In the genomic region with DNA sequence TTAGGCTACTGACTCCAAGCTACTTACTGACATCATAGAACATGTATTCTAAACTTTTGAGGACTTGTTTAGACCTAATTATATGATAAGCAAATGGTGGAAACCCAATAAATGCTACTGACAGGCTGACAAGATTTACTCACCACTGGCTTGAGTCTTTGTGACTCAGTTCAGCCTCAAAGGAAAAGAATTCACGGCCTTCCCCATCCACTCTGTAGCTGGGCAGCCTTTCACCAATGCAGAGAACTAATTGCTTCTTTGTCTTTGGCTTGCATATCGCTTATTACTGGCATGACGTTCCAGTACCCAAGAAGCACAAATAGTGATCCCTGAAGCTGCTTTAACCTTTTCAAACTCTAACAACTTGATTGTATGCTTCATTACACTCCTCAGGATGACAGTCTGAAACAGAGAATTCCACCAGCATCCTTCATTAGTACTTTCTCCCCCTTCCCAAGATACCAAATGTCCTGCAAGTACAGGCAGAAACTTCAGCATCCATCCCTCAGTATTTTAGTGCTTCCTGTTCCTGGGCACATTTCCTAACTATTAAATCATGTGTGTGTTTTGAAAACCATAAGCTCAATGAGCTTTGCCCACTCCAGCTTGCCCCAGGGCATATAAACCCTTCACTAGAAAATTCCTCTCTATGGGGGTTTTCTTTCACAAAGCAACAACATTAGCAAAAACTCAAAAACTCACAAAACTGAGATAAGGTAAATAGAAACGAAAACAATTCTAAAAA, we compare ENCODE assay signal across 25 cellular contexts.
DNase-seq lines count a peak whose midpoint lies in the region; ATAC-seq, FAIRE-seq and TF ChIP-seq lines count a peak whose summit lies in the region.
"Had no signal": no experiment of that assay in that cellular context is flagged by ENCODE, and none has a peak within 500 bp of the region (broad histone marks: within the 10 kb centered on the region; RNA-seq: fewer than 3 reads in every experiment).

No MANE protein-coding gene starts in this region.

- H3K79me2 ChIP-seq in keratinocyte (ENCODE audit: control insufficient read depth, insufficient read depth, low read length), result no peaks in the 10 kb centered on the region

- peak overlapping the region; percentile 3 to 49; a peak in 2 of 4 replicates for H4K8ac ChIP-seq in IMR-90 (ENCODE audit: low read depth in 2 of 2, low read length in 2 of 2)

- H4K91ac ChIP-seq in IMR-90 (ENCODE audit: insufficient read depth, low read depth, low read length), result 0 out of 2 replicates have a peak overlapping the region, but pooled peaks have one; percentile 7

- no peak overlapping the region for H2AK9ac ChIP-seq in IMR-90 (replicated peaks; ENCODE audit: low read depth, low read length, poor library complexity)

- H2BK20ac ChIP-seq in IMR-90 (ENCODE audit: low read depth, low read length), result peak overlapping the region; percentile 59; the same call in 1 of the 2 replicates

- H3K9me3 ChIP-seq in IMR-90 (ENCODE audit: control insufficient read depth, insufficient read depth, low read length) (no peaks in the 10 kb centered on the region), keratinocyte (ENCODE audit: control insufficient read depth, low read depth, low read length) (no peaks in the 10 kb centered on the region), WERI-Rb-1 (ENCODE audit: severe bottlenecking) (peaks cover 10% of the 10 kb centered on the region)
- H3K9me3 ChIP-seq: pancreas, thoracic aorta had no signal

- no peak for TF ChIP-seq POLR2A in IMR-90 (IDR thresholded peaks at IDR 0.05; ENCODE audit: low read depth, low read length)

- 0 out of 3 replicates have a peak overlapping the region, but pooled peaks have one; percentile 19 for H2BK15ac ChIP-seq in IMR-90 (ENCODE audit: low read depth, low read length)

- H3K27me3 ChIP-seq in IMR-90 (ENCODE audit: control insufficient read depth, insufficient read depth, low read length), result no peaks in the 10 kb centered on the region
- H3K27me3 ChIP-seq in keratinocyte (ENCODE audit: control insufficient read depth, extremely low read depth, insufficient read depth, low read length), result no peaks in the 10 kb centered on the region
- no peaks in the 10 kb centered on the region for H3K27me3 ChIP-seq in WERI-Rb-1 (ENCODE audit: insufficient read depth, low read depth, severe bottlenecking)
- H3K27me3 ChIP-seq: pancreas had no signal

- no peak overlapping the region for H3K56ac ChIP-seq in IMR-90 (ENCODE audit: extremely low read depth, insufficient read depth, low read length)

- peak; percentile 73 for ATAC-seq in IMR-90 (ENCODE audit: low read depth)
- ATAC-seq in activated CD4-positive, CD25-positive, alpha-beta regulatory T cell treated with anti-CD3 and anti-CD28 coated beads, Interleukin-2, amount 50 U/mL, for 24 hours, result no peak
- no peak for ATAC-seq in omental fat pad (ENCODE audit: low FRiP score)
- no peak for ATAC-seq in HG02885 (IDR thresholded peaks at IDR 0.05; ENCODE audit: poor library complexity, unreplicated experiment)
- ATAC-seq: activated T-cell treated with anti-CD3 and anti-CD28 coated beads, Interleukin-2, amount 50 U/mL, for 72 hours; naive thymus-derived CD4-positive, alpha-beta T cell; Panc1; pancreas; stimulated activated effector memory CD8-positive, alpha-beta T cell treated with anti-CD3 and anti-CD28 coated beads, Interleukin-12 subunit alpha, Interleukin-12 subunit beta, amount 100 ng/mL, for 72 hours had no signal

- no peaks in the 10 kb centered on the region for H4K20me1 ChIP-seq in IMR-90 (ENCODE audit: insufficient read depth, low read length)
- no peaks in the 10 kb centered on the region for H4K20me1 ChIP-seq in keratinocyte (ENCODE audit: control insufficient read depth, extremely low read depth, insufficient read depth, low read length)

- WGBS in IMR-90 (ENCODE audit: extremely low coverage in 2 of 2, insufficient read length in 1 of 2), 2 experiments, result 79% methylated on average over 3 of the region's 4 CpGs; no CpG with 5 or more reads in 1 of the 2 experiments

- H3K9me1 ChIP-seq in IMR-90 (ENCODE audit: insufficient read depth, low read length) (no peaks in the 10 kb centered on the region; the same call in 1 of the 2 replicates), keratinocyte (ENCODE audit: control insufficient read depth, extremely low read depth, insufficient read depth, low read length) (no peaks in the 10 kb centered on the region)

- intact Hi-C loops in IMR-90 (cut with micrococcal nuclease), result no loop called here

- dilution Hi-C loops in IMR-90 (cut with HindIII; ENCODE audit: low sequenced_read_pairs, unreplicated experiment), result no loop called here
- dilution Hi-C loops in keratinocyte (cut with MboI; ENCODE audit: extremely low pct_ligation_motif_present, low sequenced_read_pairs), result no loop called here

- 0 out of 2 replicates have a peak overlapping the region, but pooled peaks have one; percentile 15 for H2AK5ac ChIP-seq in IMR-90 (ENCODE audit: low read depth, low read length)

- in situ Hi-C loops in IMR-90 (cut with MboI; ENCODE audit: low sequenced_read_pairs), result no loop called here
- in situ Hi-C loops in astrocyte of the spinal cord (cut with HindIII; ENCODE audit: low sequenced_read_pairs), result no loop called here

- peaks cover 6% of the 10 kb centered on the region; the same call in 1 of the 2 replicates for H3K4me1 ChIP-seq in IMR-90 (ENCODE audit: control insufficient read depth, insufficient read depth, low read length)
- H3K4me1 ChIP-seq in keratinocyte (ENCODE audit: control insufficient read depth, extremely low read depth, insufficient read depth, low read length), result no peaks in the 10 kb centered on the region
- H3K4me1 ChIP-seq: pancreas had no signal

- H3K14ac ChIP-seq in IMR-90 (replicated peaks; ENCODE audit: low read depth, low read length), result no peak overlapping the region

- no peak overlapping the region for H3K4me3 ChIP-seq in IMR-90 (ENCODE audit: insufficient read depth, low read depth, low read length)
- H3K4me3 ChIP-seq in astrocyte of the spinal cord (ENCODE audit: low read depth, low read length), result no peak overlapping the region
- no peak overlapping the region for H3K4me3 ChIP-seq in keratinocyte (ENCODE audit: control insufficient read depth in 2 of 3, extremely low read depth in 1 of 3, insufficient read depth in 2 of 3, low read depth in 1 of 3, low read length in 3 of 3)
- no peak overlapping the region for H3K4me3 ChIP-seq in WERI-Rb-1 (ENCODE audit: low read depth, low read length)
- H3K4me3 ChIP-seq: coronary artery, pancreas, thoracic aorta had no signal

- TF ChIP-seq CTCF in IMR-90 (conservative IDR thresholded peaks at IDR 0.05; ENCODE audit: low read depth, low read length), result no peak
- TF ChIP-seq CTCF in astrocyte of the spinal cord (IDR thresholded peaks at IDR 0.05; ENCODE audit: low read depth, low read length), result no peak
- TF ChIP-seq CTCF in keratinocyte (optimal IDR thresholded peaks at IDR 0.05 in 1 of 3, IDR thresholded peaks at IDR 0.05 in 1 of 3, conservative IDR thresholded peaks at IDR 0.05 in 1 of 3; ENCODE audit: extremely low read depth in 1 of 3, insufficient read depth in 2 of 3, low read length in 3 of 3), result no peak
- TF ChIP-seq CTCF in omental fat pad (IDR thresholded peaks at IDR 0.05), result no peak
- TF ChIP-seq CTCF in WERI-Rb-1 (IDR thresholded peaks at IDR 0.05; ENCODE audit: low read depth, low read length), result no peak

- H3K9ac ChIP-seq in IMR-90 (ENCODE audit: low read depth, low read length), result no peak overlapping the region
- no peak overlapping the region for H3K9ac ChIP-seq in keratinocyte (ENCODE audit: control insufficient read depth, extremely low read depth, insufficient read depth, low read length)

- peak; percentile 20 for DNase-seq in AG08396 (ENCODE audit: low spot score)
- DNase-seq in IMR-90, result peak; percentile 68
- DNase-seq in astrocyte of the spinal cord (ENCODE audit: low read depth, low spot score), result peak; percentile 17
- no peak for DNase-seq in keratinocyte (ENCODE audit: low read depth, low spot score)
- DNase-seq in omental fat pad (ENCODE audit: low spot score), result no peak
- no peak for DNase-seq in WERI-Rb-1
- DNase-seq: activated CD4-positive, CD25-positive, alpha-beta regulatory T cell treated with anti-CD3 and anti-CD28 coated beads, Interleukin-2, amount 50 U/mL, for 72 hours; activated T-cell treated with anti-CD3 and anti-CD28 coated beads, Interleukin-2, amount 50 U/mL, for 72 hours; CD4-positive, CD25-positive, alpha-beta regulatory T cell; GF-D8; KG1; mesendoderm; naive thymus-derived CD4-positive, alpha-beta T cell; NCI-H187; NCI-H2227 treated with DMSO at 0.1 percent for 48 hours; pancreas; T1000 had no signal

- H2BK5ac ChIP-seq in IMR-90 (ENCODE audit: low read depth, low read length, poor library complexity, severe bottlenecking), result peak overlapping the region; percentile 53

- CTCF ChIA-PET in IMR-90 (lab: Yijun Ruan, JAX), result no interaction called here

- POLR2A ChIA-PET in IMR-90 (lab: Charles Lee; ENCODE audit: unreplicated experiment), result interaction anchor here (0.6 kb wide), 1 partner anchor 1015 kb away, joined by 3 read pairs; no protein-coding TSS in a partner anchor

- H3K27ac ChIP-seq in IMR-90 (ENCODE audit: insufficient read depth, low read length) (no peak overlapping the region), keratinocyte (ENCODE audit: control insufficient read depth, insufficient read depth, low read length) (no peak overlapping the region), WERI-Rb-1 (no peak overlapping the region)
- H3K27ac ChIP-seq: coronary artery, pancreas had no signal

- H4K5ac ChIP-seq in IMR-90 (ENCODE audit: low read depth, low read length), result peak overlapping the region; percentile 55; the same call in 1 of the 2 replicates

- peak overlapping the region; percentile 36; the same call in 1 of the 2 replicates for H3K18ac ChIP-seq in IMR-90 (ENCODE audit: low read depth, low read length)

- FAIRE-seq in keratinocyte (lab: Jason Lieb, UNC), result peak; percentile 71
- FAIRE-seq: endometrium, GM12891, pancreas had no signal

- H3K23ac ChIP-seq in IMR-90 (ENCODE audit: low read depth, low read length), result 0 out of 2 replicates have a peak overlapping the region, but pooled peaks have one; percentile 35

- BruUV-seq in IMR-90 (replicated peaks; lab: Mats Ljungman, UMichigan), result no TSS peak

- H2BK120ac ChIP-seq in IMR-90 (ENCODE audit: low read depth, low read length), result peak overlapping the region; percentile 33

- H2AFZ ChIP-seq in IMR-90 (replicated peaks; ENCODE audit: low read length, poor library complexity) (peak overlapping the region; percentile 60), keratinocyte (ENCODE audit: control insufficient read depth, low read length) (no peak overlapping the region)

- H3K4me2 ChIP-seq in IMR-90 (ENCODE audit: low read depth, low read length) (peak overlapping the region; percentile 36; the same call in 1 of the 2 replicates), keratinocyte (ENCODE audit: control insufficient read depth, extremely low read depth, insufficient read depth, low read depth, low read length) (no peak overlapping the region)

- TF ChIP-seq RAD21 in IMR-90 (IDR thresholded peaks at IDR 0.05; ENCODE audit: low read length), result no peak

- peak overlapping the region; percentile 28; the same call in 1 of the 2 replicates for H3K4ac ChIP-seq in IMR-90 (ENCODE audit: low read depth, low read length)

- no peaks in the 10 kb centered on the region for H3K79me1 ChIP-seq in IMR-90 (ENCODE audit: low read depth in 1 of 2, low read length in 2 of 2)

- H3K36me3 ChIP-seq in IMR-90 (ENCODE audit: control insufficient read depth, insufficient read depth, low read length) (no peaks in the 10 kb centered on the region), keratinocyte (ENCODE audit: control insufficient read depth in 2 of 2, extremely low read depth in 1 of 2, insufficient read depth in 2 of 2, low read length in 2 of 2) (no peaks in the 10 kb centered on the region), WERI-Rb-1 (no peaks in the 10 kb centered on the region)
- H3K36me3 ChIP-seq: pancreas, thoracic aorta had no signal

Comparison
In these comparisons a context has a peak if more than half of its experiments do, and no peak if none do; other contexts are left out.
1. DNase-seq: peak in AG08396 (single experiment), IMR-90 (single experiment) and astrocyte of the spinal cord (single experiment); none in keratinocyte (single experiment), omental fat pad (single experiment) and WERI-Rb-1 (single experiment).